8 cellular contexts compared by ENCODE assay signal in genomic region chr9:36151306-36152210, GRCh38. TPM values are rescaled to one million over a fixed set of nuclear protein-coding genes. Genes with fewer than 3 reads are reported as not detected.
DNase-seq lines count a peak whose midpoint lies in the region; ATAC-seq and TF ChIP-seq lines count a peak whose summit lies in the region.

No MANE protein-coding gene starts in this region.

- H3K36me3 ChIP-seq in right atrium auricular region: peaks cover 3% of the 10 kb centered on the region

- peak; percentile 79 for ATAC-seq in GM18502 (IDR thresholded peaks at IDR 0.05; ENCODE audit: poor library complexity, unreplicated experiment)
- peak; percentile 82 for ATAC-seq in HG02870 (IDR thresholded peaks at IDR 0.05; ENCODE audit: unreplicated experiment)

- no peak for TF ChIP-seq CTCF in right atrium auricular region (IDR thresholded peaks at IDR 0.05)

- no peaks in the 10 kb centered on the region for H3K9me3 ChIP-seq in right atrium auricular region

- H3K4me1 ChIP-seq in right atrium auricular region: peaks cover 0 to 59% of the 10 kb centered on the region in 2 donors

- DNase-seq in OCI-M1 (lab: John Stamatoyannopoulos, UW) (peak; percentile 21), right atrium auricular region (ENCODE audit: low spot score) (no peak), superior temporal gyrus (ENCODE audit: extremely low spot score) (no peak), NCI-H2227 (lab: John Stamatoyannopoulos, UW; ENCODE audit: unreplicated experiment) (no peak)
- peak; percentile 69 to 78 for DNase-seq in activated T-helper 1 cell treated with anti-CD3 and anti-CD28 coated beads, Interleukin-2, amount 50 U/mL, for 16 hours (ENCODE audit: low read depth in 1 of 2, low spot score in 1 of 2)
- peak; percentile 72 to 92 for DNase-seq in stimulated activated CD4-positive, alpha-beta T cell treated with anti-CD3 and anti-CD28 coated beads, Interleukin-4, amount 100 ng/mL, for 4 hours

- no peaks in the 10 kb centered on the region for H3K27me3 ChIP-seq in right atrium auricular region

- H3K27ac ChIP-seq in right atrium auricular region: peak overlapping the region; percentile 32 to 49

- H3K4me3 ChIP-seq in right atrium auricular region: no peak overlapping the region

RNA-seq across cellular contexts. Expression of gene GLIPR2, which starts 15.0 kb away (rescaled TPM):
- 10 to 100 TPM; 11.2 to 11.6 TPM for total RNA-seq in right atrium auricular region

RNA-seq across cellular contexts. Expression of gene CCIN, which starts 17.6 kb away (rescaled TPM):
- not detected for total RNA-seq in right atrium auricular region

RNA-seq across cellular contexts. Expression of gene CLTA, which starts 39.2 kb away (rescaled TPM):
- total RNA-seq in right atrium auricular region: 10 to 100 TPM; 67.2 to 87.7 TPM

Comparison
In these comparisons a context has a peak if more than half of its experiments do, and no peak if none do; other contexts are left out.
1. DNase-seq: peak in OCI-M1 (single experiment), activated T-helper 1 cell treated with anti-CD3 and anti-CD28 coated beads, Interleukin-2, amount 50 U/mL, for 16 hours (2 of 2) and stimulated activated CD4-positive, alpha-beta T cell treated with anti-CD3 and anti-CD28 coated beads, Interleukin-4, amount 100 ng/mL, for 4 hours (2 of 2); none in right atrium auricular region (single experiment), superior temporal gyrus (single experiment) and NCI-H2227 (single experiment).